Comparison of ENCODE assay signal across 20 cellular contexts in the genomic region with DNA sequence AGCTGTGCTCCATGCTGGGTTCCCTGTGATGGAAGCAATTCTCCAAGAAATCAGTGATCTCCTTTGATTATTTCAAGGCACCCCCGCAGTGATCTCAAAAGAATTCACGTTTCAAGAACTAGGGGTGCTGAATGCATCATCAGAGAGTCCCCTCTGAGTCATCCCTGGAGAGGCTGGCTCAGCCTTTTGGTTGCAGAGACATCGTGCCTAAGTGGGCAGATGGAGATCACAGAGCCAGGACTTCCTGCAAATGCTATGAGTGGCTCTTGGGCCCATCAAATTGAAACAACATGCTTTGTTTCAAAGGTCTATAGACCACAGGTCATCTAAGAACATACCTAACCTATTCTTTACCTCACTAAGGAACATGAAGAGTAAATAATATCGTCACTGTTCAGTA. TPM values are rescaled to one million over a fixed set of nuclear protein-coding genes. Genes with fewer than 3 reads are reported as not detected.
DNase-seq lines count a peak whose midpoint lies in the region; ATAC-seq and TF ChIP-seq lines count a peak whose summit lies in the region.
"Had no signal": no experiment of that assay in that cellular context is flagged by ENCODE, and none has a peak within 500 bp of the region (broad histone marks: within the 10 kb centered on the region; RNA-seq: fewer than 3 reads in every experiment).

No MANE protein-coding gene starts in this region.

- peak; percentile 98 for ATAC-seq in activated CD8-positive, alpha-beta T cell treated with anti-CD3 and anti-CD28 coated beads for 36 hours
- ATAC-seq in activated CD8-positive, alpha-beta T cell treated with anti-CD3 and anti-CD28 coated beads, Interleukin-2, amount 10 ng/mL, durations not matched to agents 7 days and 5 days: no peak
- ATAC-seq in GM21717 (IDR thresholded peaks at IDR 0.05; ENCODE audit: unreplicated experiment): peak; percentile 59
- ATAC-seq in activated T-cell treated with anti-CD3 and anti-CD28 coated beads, Interleukin-2, amount 50 U/mL, for 72 hours (replicated peaks in 1 of 2): peak; percentile 97 to 98
- ATAC-seq in lower lobe of right lung: no peak
- ATAC-seq: PC-3, right cardiac atrium had no signal

- no peak overlapping the region for H3K4me3 Mint-ChIP-seq in activated CD8-positive, alpha-beta T cell treated with anti-CD3 and anti-CD28 coated beads for 36 hours
- H3K4me3 Mint-ChIP-seq in activated CD8-positive, alpha-beta T cell treated with anti-CD3 and anti-CD28 coated beads, Interleukin-2, amount 10 ng/mL, durations not matched to agents 7 days and 5 days: no peak overlapping the region
- H3K4me3 Mint-ChIP-seq in activated T-cell treated with anti-CD3 and anti-CD28 coated beads, Interleukin-2, amount 50 U/mL, for 72 hours: peak overlapping the region in 1 of 2 donors; percentile 17
- H3K4me3 Mint-ChIP-seq: activated naive CD4-positive, alpha-beta T cell treated with anti-CD3 and anti-CD28 coated beads, Interleukin-2, amount 50 U/mL, for 24 hours; IgD-negative memory B cell; nephron progenitor cell had no signal

- H3K27me3 ChIP-seq in lower lobe of right lung (ENCODE audit: low read depth): peaks cover 4% of the 10 kb centered on the region
- H3K27me3 ChIP-seq: suprapubic skin had no signal

- no peak overlapping the region for H3K4me3 ChIP-seq in lower lobe of right lung
- H3K4me3 ChIP-seq: suprapubic skin had no signal

- DNase-seq in activated CD8-positive, alpha-beta T cell treated with anti-CD3 and anti-CD28 coated beads for 36 hours: peak; percentile 61
- DNase-seq in activated CD8-positive, alpha-beta T cell treated with anti-CD3 and anti-CD28 coated beads, Interleukin-2, amount 10 ng/mL, durations not matched to agents 7 days and 5 days: no peak
- DNase-seq in activated T-cell treated with anti-CD3 and anti-CD28 coated beads, Interleukin-2, amount 50 U/mL, for 72 hours: peak; percentile 64 to 71
- DNase-seq in stimulated activated CD8-positive, alpha-beta memory T cell treated with anti-CD3 and anti-CD28 coated beads, Interleukin-4, amount 100 ng/mL, for 48 hours: peak; percentile 58
- DNase-seq in superior temporal gyrus (ENCODE audit: extremely low spot score) (no peak), SKM-1 (lab: John Stamatoyannopoulos, UW; ENCODE audit: unreplicated experiment) (no peak), lower lobe of right lung (no peak)
- DNase-seq: ACHN; activated CD4-positive, CD25-positive, alpha-beta regulatory T cell treated with anti-CD3 and anti-CD28 coated beads, Interleukin-2, amount 50 U/mL, for 72 hours; hippocampal formation; NCI-H1105; NCI-H226; nephron progenitor cell; PC-3; right cardiac atrium had no signal

- no peaks in the 10 kb centered on the region for H3K9me3 ChIP-seq in lower lobe of right lung
- H3K9me3 ChIP-seq: suprapubic skin had no signal

- no peak for TF ChIP-seq CTCF in activated CD8-positive, alpha-beta T cell treated with anti-CD3 and anti-CD28 coated beads for 36 hours (IDR thresholded peaks at IDR 0.05)
- no peak for TF ChIP-seq CTCF in lower lobe of right lung (IDR thresholded peaks at IDR 0.05)

- H3K4me1 Mint-ChIP-seq in activated CD8-positive, alpha-beta T cell treated with anti-CD3 and anti-CD28 coated beads for 36 hours (ENCODE audit: low read depth): peaks cover 7% of the 10 kb centered on the region
- H3K4me1 Mint-ChIP-seq in activated CD8-positive, alpha-beta T cell treated with anti-CD3 and anti-CD28 coated beads, Interleukin-2, amount 10 ng/mL, durations not matched to agents 7 days and 5 days (ENCODE audit: low read depth): peaks cover 2% of the 10 kb centered on the region
- peaks cover 19% of the 10 kb centered on the region for H3K4me1 Mint-ChIP-seq in activated T-cell treated with anti-CD3 and anti-CD28 coated beads, Interleukin-2, amount 50 U/mL, for 72 hours (ENCODE audit: low read depth)
- H3K4me1 Mint-ChIP-seq: activated naive CD4-positive, alpha-beta T cell treated with anti-CD3 and anti-CD28 coated beads, Interleukin-2, amount 50 U/mL, for 24 hours had no signal

- no peak overlapping the region for H3K27ac ChIP-seq in lower lobe of right lung
- H3K27ac ChIP-seq: epithelial cell of prostate, suprapubic skin had no signal

- no peaks in the 10 kb centered on the region for H3K9me3 Mint-ChIP-seq in activated CD8-positive, alpha-beta T cell treated with anti-CD3 and anti-CD28 coated beads for 36 hours
- H3K9me3 Mint-ChIP-seq in activated CD8-positive, alpha-beta T cell treated with anti-CD3 and anti-CD28 coated beads, Interleukin-2, amount 10 ng/mL, durations not matched to agents 7 days and 5 days (ENCODE audit: insufficient read depth): no peaks in the 10 kb centered on the region
- H3K9me3 Mint-ChIP-seq in activated T-cell treated with anti-CD3 and anti-CD28 coated beads, Interleukin-2, amount 50 U/mL, for 72 hours: no peaks in the 10 kb centered on the region
- H3K9me3 Mint-ChIP-seq: activated naive CD4-positive, alpha-beta T cell treated with anti-CD3 and anti-CD28 coated beads, Interleukin-2, amount 50 U/mL, for 24 hours; IgD-negative memory B cell had no signal

- POLR2A ChIA-PET in activated CD8-positive, alpha-beta T cell treated with anti-CD3 and anti-CD28 coated beads for 36 hours (lab: Charles Lee): no interaction called here
- POLR2A ChIA-PET in activated CD8-positive, alpha-beta T cell treated with anti-CD3 and anti-CD28 coated beads, Interleukin-2, amount 10 ng/mL, durations not matched to agents 7 days and 5 days (lab: Charles Lee): no interaction called here

- CTCF ChIA-PET in activated CD8-positive, alpha-beta T cell treated with anti-CD3 and anti-CD28 coated beads for 36 hours (lab: Charles Lee): interaction anchor here (1.5 kb wide), 1 partner anchor 232 kb away, joined by 3 read pairs; no protein-coding TSS in a partner anchor
- CTCF ChIA-PET in activated CD8-positive, alpha-beta T cell treated with anti-CD3 and anti-CD28 coated beads, Interleukin-2, amount 10 ng/mL, durations not matched to agents 7 days and 5 days (lab: Charles Lee): no interaction called here

- no peaks in the 10 kb centered on the region for H3K36me3 ChIP-seq in lower lobe of right lung
- H3K36me3 ChIP-seq: suprapubic skin had no signal

- peaks cover 23% of the 10 kb centered on the region for H3K27me3 Mint-ChIP-seq in activated CD8-positive, alpha-beta T cell treated with anti-CD3 and anti-CD28 coated beads for 36 hours
- H3K27me3 Mint-ChIP-seq in activated CD8-positive, alpha-beta T cell treated with anti-CD3 and anti-CD28 coated beads, Interleukin-2, amount 10 ng/mL, durations not matched to agents 7 days and 5 days (ENCODE audit: low read depth): peaks cover 17% of the 10 kb centered on the region
- H3K27me3 Mint-ChIP-seq in activated T-cell treated with anti-CD3 and anti-CD28 coated beads, Interleukin-2, amount 50 U/mL, for 72 hours (ENCODE audit: low read depth): peaks cover 42% of the 10 kb centered on the region

- no peak overlapping the region for H3K27ac Mint-ChIP-seq in activated CD8-positive, alpha-beta T cell treated with anti-CD3 and anti-CD28 coated beads for 36 hours
- no peak overlapping the region for H3K27ac Mint-ChIP-seq in activated CD8-positive, alpha-beta T cell treated with anti-CD3 and anti-CD28 coated beads, Interleukin-2, amount 10 ng/mL, durations not matched to agents 7 days and 5 days
- H3K27ac Mint-ChIP-seq in activated T-cell treated with anti-CD3 and anti-CD28 coated beads, Interleukin-2, amount 50 U/mL, for 72 hours: no peak overlapping the region
- H3K27ac Mint-ChIP-seq: activated naive CD4-positive, alpha-beta T cell treated with anti-CD3 and anti-CD28 coated beads, Interleukin-2, amount 50 U/mL, for 24 hours; IgD-negative memory B cell; nephron progenitor cell had no signal

- H3K36me3 Mint-ChIP-seq in activated CD8-positive, alpha-beta T cell treated with anti-CD3 and anti-CD28 coated beads for 36 hours (ENCODE audit: low read depth): no peaks in the 10 kb centered on the region
- H3K36me3 Mint-ChIP-seq in activated CD8-positive, alpha-beta T cell treated with anti-CD3 and anti-CD28 coated beads, Interleukin-2, amount 10 ng/mL, durations not matched to agents 7 days and 5 days (ENCODE audit: low read depth): no peaks in the 10 kb centered on the region
- no peaks in the 10 kb centered on the region for H3K36me3 Mint-ChIP-seq in activated T-cell treated with anti-CD3 and anti-CD28 coated beads, Interleukin-2, amount 50 U/mL, for 72 hours (ENCODE audit: insufficient read depth in 2 of 2)
- H3K36me3 Mint-ChIP-seq: activated naive CD4-positive, alpha-beta T cell treated with anti-CD3 and anti-CD28 coated beads, Interleukin-2, amount 50 U/mL, for 24 hours; IgD-negative memory B cell had no signal

- intact Hi-C loops in activated CD8-positive, alpha-beta T cell treated with anti-CD3 and anti-CD28 coated beads for 36 hours (cut with micrococcal nuclease): no loop called here
- intact Hi-C loops in lower lobe of right lung (cut with DNase I): no loop called here

- H3K4me1 ChIP-seq in lower lobe of right lung: no peaks in the 10 kb centered on the region

RNA-seq across cellular contexts. Expression of a gene that starts 41.5 kb away (rescaled TPM):
- 10 to 100 TPM; 17.0 to 17.4 TPM for total RNA-seq in activated CD8-positive, alpha-beta T cell treated with anti-CD3 and anti-CD28 coated beads for 36 hours
- total RNA-seq in activated CD8-positive, alpha-beta T cell treated with anti-CD3 and anti-CD28 coated beads, Interleukin-2, amount 10 ng/mL, durations not matched to agents 7 days and 5 days: 10 to 100 TPM in 1 of 2 experiments, 1 to 10 TPM in 1; 9.6 to 11.7 TPM
- 10 to 100 TPM in 1 of 2 donors, 1 to 10 TPM in 1; 8.7 to 14.8 TPM for total RNA-seq in activated T-cell treated with anti-CD3 and anti-CD28 coated beads, Interleukin-2, amount 50 U/mL, for 72 hours
- total RNA-seq in lower lobe of right lung: 46.1 TPM

Comparison
In these comparisons a context has a peak if more than half of its experiments do, and no peak if none do; other contexts are left out.
1. ATAC-seq: peak in activated CD8-positive, alpha-beta T cell treated with anti-CD3 and anti-CD28 coated beads for 36 hours (single experiment), GM21717 (single experiment) and activated T-cell treated with anti-CD3 and anti-CD28 coated beads, Interleukin-2, amount 50 U/mL, for 72 hours (2 of 2); none in activated CD8-positive, alpha-beta T cell treated with anti-CD3 and anti-CD28 coated beads, Interleukin-2, amount 10 ng/mL, durations not matched to agents 7 days and 5 days (single experiment) and lower lobe of right lung (0 of 2).
2. DNase-seq: peak in activated CD8-positive, alpha-beta T cell treated with anti-CD3 and anti-CD28 coated beads for 36 hours (single experiment), activated T-cell treated with anti-CD3 and anti-CD28 coated beads, Interleukin-2, amount 50 U/mL, for 72 hours (2 of 2) and stimulated activated CD8-positive, alpha-beta memory T cell treated with anti-CD3 and anti-CD28 coated beads, Interleukin-4, amount 100 ng/mL, for 48 hours (single experiment); none in activated CD8-positive, alpha-beta T cell treated with anti-CD3 and anti-CD28 coated beads, Interleukin-2, amount 10 ng/mL, durations not matched to agents 7 days and 5 days (single experiment), superior temporal gyrus (single experiment), SKM-1 (single experiment) and lower lobe of right lung (single experiment).